15 cellular contexts compared by ENCODE assay signal in genomic region chr5:56212127-56212879, GRCh38. TPM values are rescaled to one million over a fixed set of nuclear protein-coding genes. Genes with fewer than 3 reads are reported as not detected.
"Had no signal": no experiment of that assay in that cellular context is flagged by ENCODE, and none has a peak within 500 bp of the region (broad histone marks: within the 10 kb centered on the region; RNA-seq: fewer than 3 reads in every experiment).

No MANE protein-coding gene starts in this region.

- FAIRE-seq: bronchial epithelial cell, endometrium had no signal

- H3K4me1 ChIP-seq: left ventricle myocardium inferior, sigmoid colon, testis had no signal

- H3K4me3 ChIP-seq: left ventricle myocardium inferior, sigmoid colon, stomach, testis had no signal

- H3K9me3 ChIP-seq: testis had no signal

- ATAC-seq: esophagus mucosa had no signal

- H3K36me3 ChIP-seq: left ventricle myocardium inferior, sigmoid colon, stomach had no signal

- H3K27ac ChIP-seq: left ventricle myocardium inferior, sigmoid colon, stomach, testis had no signal

- H3K27me3 ChIP-seq: sigmoid colon, stomach, testis had no signal

- DNase-seq: activated CD4-positive, alpha-beta T cell treated with anti-CD3 and anti-CD28 coated beads, Interleukin-2, amount 10 ng/mL, durations not matched to agents 7 days and 5 days; activated CD4-positive, CD25-positive, alpha-beta regulatory T cell; activated CD8-positive, alpha-beta memory T cell treated with anti-CD3 and anti-CD28 coated beads for 24 hours; activated naive CD8-positive, alpha-beta T cell treated with anti-CD3 and anti-CD28 coated beads, Interleukin-2, amount 10 ng/mL, durations not matched to agents 7 days and 5 days; hippocampal formation; left ventricle myocardium inferior; stimulated activated CD4-positive, alpha-beta T cell treated with anti-CD3 and anti-CD28 coated beads, Interleukin-1b, Interleukin-23, amount 100 ng/mL, for 48 hours; stomach; testis had no signal

RNA-seq across cellular contexts. Expression of gene ANKRD55, which starts 20.8 kb away (rescaled TPM):
- total RNA-seq: bronchial epithelial cell, esophagus mucosa, mesenteric fat pad had no signal
- polyA plus RNA-seq: aorta had no signal
